In genomic region chr16:20409398-20410152, GRCh38 we compare ENCODE assay signal across 9 cellular contexts. TPM values are rescaled to one million over a fixed set of nuclear protein-coding genes. Genes with fewer than 3 reads are reported as not detected.
A peak's percentile ranks its signal among the peaks of the same experiment; 100 is the strongest.
DNase-seq lines count a peak whose midpoint lies in the region; ATAC-seq and TF ChIP-seq lines count a peak whose summit lies in the region.
"Had no signal": no experiment of that assay in that cellular context is flagged by ENCODE, and none has a peak within 500 bp of the region (broad histone marks: within the 10 kb centered on the region; RNA-seq: fewer than 3 reads in every experiment).

ACSM5 (plus strand) TSS chr16:20409534; CDS start chr16:20411485, 1,951 bp downstream.

- H3K9me3 ChIP-seq in OCI-LY3 (ENCODE audit: insufficient read depth, low read length): no peaks in the 10 kb centered on the region
- H3K9me3 ChIP-seq in right lobe of liver: no peaks in the 10 kb centered on the region
- no peaks in the 10 kb centered on the region for H3K9me3 ChIP-seq in vagina

- no peaks in the 10 kb centered on the region for H3K36me3 ChIP-seq in OCI-LY3 (replicated peaks; ENCODE audit: low read depth, low read length)
- H3K36me3 ChIP-seq in right lobe of liver: no peaks in the 10 kb centered on the region
- H3K36me3 ChIP-seq in vagina: no peaks in the 10 kb centered on the region

- H3K4me3 ChIP-seq in OCI-LY3 (ENCODE audit: low read length): peak within 1 kb of the TSS; percentile 10
- H3K4me3 ChIP-seq in right lobe of liver: peak within 1 kb of the TSS; percentile 29 to 55 (median 52)
- peak within 1 kb of the TSS in 1 of 2 donors; percentile 9 for H3K4me3 ChIP-seq in vagina

- peak within 1 kb of the TSS; percentile 82 for H2AFZ ChIP-seq in OCI-LY3 (ENCODE audit: low read depth, low read length)

- ATAC-seq in activated CD8-positive, alpha-beta memory T cell treated with anti-CD3 and anti-CD28 coated beads, Interleukin-2, amount 10 ng/mL, durations not matched to agents 7 days and 5 days: no peak
- peak; percentile 90 to 97 (median 94) for ATAC-seq in right lobe of liver
- ATAC-seq in activated CD4-positive, CD25-positive, alpha-beta regulatory T cell treated with anti-CD3 and anti-CD28 coated beads, Interleukin-2, amount 50 U/mL, for 24 hours: no peak

- peak within 1 kb of the TSS; percentile 59 for H3K27ac Mint-ChIP-seq in activated CD8-positive, alpha-beta memory T cell treated with anti-CD3 and anti-CD28 coated beads, Interleukin-2, amount 10 ng/mL, durations not matched to agents 7 days and 5 days
- H3K27ac Mint-ChIP-seq: stimulated activated naive CD8-positive, alpha-beta T cell treated with anti-CD3 and anti-CD28 coated beads, Interleukin-15, Interleukin-2, amounts not matched to agents 100 ng/mL and 50 ng/mL, for 24 hours had no signal

- intact Hi-C loops in right lobe of liver (cut with DNase I) (no loop called here), vagina (cut with DNase I) (no loop called here)

- peak within 1 kb of the TSS; percentile 61 for H3K9ac ChIP-seq in OCI-LY3 (ENCODE audit: low read length)

- H3K4me3 Mint-ChIP-seq in activated CD8-positive, alpha-beta memory T cell treated with anti-CD3 and anti-CD28 coated beads, Interleukin-2, amount 10 ng/mL, durations not matched to agents 7 days and 5 days: no peak within 1 kb of the TSS
- H3K4me3 Mint-ChIP-seq: stimulated activated naive CD8-positive, alpha-beta T cell treated with anti-CD3 and anti-CD28 coated beads, Interleukin-15, Interleukin-2, amounts not matched to agents 100 ng/mL and 50 ng/mL, for 24 hours had no signal

- TF ChIP-seq POLR2A in right lobe of liver (IDR thresholded peaks at IDR 0.05) (peak; percentile 77), vagina (IDR thresholded peaks at IDR 0.05) (no peak), erythroblast (IDR thresholded peaks at IDR 0.05; ENCODE audit: low read length) (no peak)

- no peaks in the 10 kb centered on the region for H3K79me2 ChIP-seq in OCI-LY3 (ENCODE audit: low read length)

- H3K27me3 ChIP-seq in OCI-LY3 (ENCODE audit: low read depth, low read length) (peaks cover 4% of the 10 kb centered on the region; the same call in 1 of the 2 replicates), right lobe of liver (no peaks in the 10 kb centered on the region), vagina (no peaks in the 10 kb centered on the region)

- TF ChIP-seq CTCF in OCI-LY3 (IDR thresholded peaks at IDR 0.05; ENCODE audit: low read depth, low read length) (no peak), right lobe of liver (IDR thresholded peaks at IDR 0.05) (no peak), vagina (IDR thresholded peaks at IDR 0.05) (no peak)

- H3K27ac ChIP-seq in OCI-LY3 (ENCODE audit: low read length): peak within 1 kb of the TSS; percentile 96
- peak within 1 kb of the TSS; percentile 75 to 98 (median 83) for H3K27ac ChIP-seq in right lobe of liver
- H3K27ac ChIP-seq in vagina: peak within 1 kb of the TSS; percentile 67

- peaks cover 5% of the 10 kb centered on the region for H3K27me3 Mint-ChIP-seq in activated CD8-positive, alpha-beta memory T cell treated with anti-CD3 and anti-CD28 coated beads, Interleukin-2, amount 10 ng/mL, durations not matched to agents 7 days and 5 days

- H3K4me1 Mint-ChIP-seq in activated CD8-positive, alpha-beta memory T cell treated with anti-CD3 and anti-CD28 coated beads, Interleukin-2, amount 10 ng/mL, durations not matched to agents 7 days and 5 days: peaks cover 6% of the 10 kb centered on the region

- 24% methylated on average over 6 of the region's 6 CpGs for WGBS in right lobe of liver (ENCODE audit: insufficient coverage, low coverage, low lambda C conversion rate, missing lambda C conversion rate)

- no peak for DNase-seq in activated CD8-positive, alpha-beta memory T cell treated with anti-CD3 and anti-CD28 coated beads, Interleukin-2, amount 10 ng/mL, durations not matched to agents 7 days and 5 days
- no peak for DNase-seq in activated CD8-positive, alpha-beta memory T cell treated with anti-CD3 and anti-CD28 coated beads, Interleukin-2, amount 50 U/mL, for 48 hours
- DNase-seq in right lobe of liver (peak; percentile 91 to 98 (median 94)), vagina (ENCODE audit: extremely low spot score in 2 of 2) (no peak), NCI-H510A treated with DMSO at 0.1 percent for 48 hours (lab: John Stamatoyannopoulos, UW) (no peak), erythroblast (lab: John Stamatoyannopoulos, UW) (no peak)

- no peaks in the 10 kb centered on the region for H3K9me3 Mint-ChIP-seq in activated CD8-positive, alpha-beta memory T cell treated with anti-CD3 and anti-CD28 coated beads, Interleukin-2, amount 10 ng/mL, durations not matched to agents 7 days and 5 days (ENCODE audit: low read depth)
- H3K9me3 Mint-ChIP-seq: stimulated activated naive CD8-positive, alpha-beta T cell treated with anti-CD3 and anti-CD28 coated beads, Interleukin-15, Interleukin-2, amounts not matched to agents 100 ng/mL and 50 ng/mL, for 24 hours had no signal

- H3K36me3 Mint-ChIP-seq in activated CD8-positive, alpha-beta memory T cell treated with anti-CD3 and anti-CD28 coated beads, Interleukin-2, amount 10 ng/mL, durations not matched to agents 7 days and 5 days: no peaks in the 10 kb centered on the region

- H3K4me1 ChIP-seq in OCI-LY3 (ENCODE audit: low read length): peaks cover 28% of the 10 kb centered on the region
- peaks cover 0 to 20% (median 4%) of the 10 kb centered on the region in 4 donors for H3K4me1 ChIP-seq in right lobe of liver
- H3K4me1 ChIP-seq in vagina: peaks cover 12% of the 10 kb centered on the region

- CTCF ChIA-PET in activated CD8-positive, alpha-beta memory T cell treated with anti-CD3 and anti-CD28 coated beads, Interleukin-2, amount 10 ng/mL, durations not matched to agents 7 days and 5 days (lab: Charles Lee): no interaction called here

- H3K4me2 ChIP-seq in OCI-LY3 (ENCODE audit: low read length): peak within 1 kb of the TSS; percentile 60

- no peaks in the 10 kb centered on the region for H4K20me1 ChIP-seq in OCI-LY3 (ENCODE audit: insufficient read depth, low read length)

RNA-seq across cellular contexts. Expression of gene ACSM5, which starts in this region (rescaled TPM):
- total RNA-seq in activated CD8-positive, alpha-beta memory T cell treated with anti-CD3 and anti-CD28 coated beads, Interleukin-2, amount 10 ng/mL, durations not matched to agents 7 days and 5 days: not detected
- total RNA-seq in right lobe of liver (100 to 1,000 TPM in 4 of 6 experiments, 10 to 100 TPM in 2; 45.8 to 231 (median 151) TPM), vagina (2.9 TPM)

Comparison
In these comparisons a context has a peak if more than half of its experiments do, and no peak if none do; other contexts are left out.
1. RNA of gene ACSM5 (total RNA-seq): 45.8 to 231 TPM in right lobe of liver; 2.9 TPM in vagina (single experiment) and not detected in activated CD8-positive, alpha-beta memory T cell treated with anti-CD3 and anti-CD28 coated beads, Interleukin-2, amount 10 ng/mL, durations not matched to agents 7 days and 5 days; every median in the first group is over 10 times any median in the second.
2. ATAC-seq: peak in right lobe of liver (4 of 4); none in activated CD8-positive, alpha-beta memory T cell treated with anti-CD3 and anti-CD28 coated beads, Interleukin-2, amount 10 ng/mL, durations not matched to agents 7 days and 5 days (single experiment) and activated CD4-positive, CD25-positive, alpha-beta regulatory T cell treated with anti-CD3 and anti-CD28 coated beads, Interleukin-2, amount 50 U/mL, for 24 hours (0 of 2).
3. DNase-seq: peak in right lobe of liver (3 of 3); none in activated CD8-positive, alpha-beta memory T cell treated with anti-CD3 and anti-CD28 coated beads, Interleukin-2, amount 10 ng/mL, durations not matched to agents 7 days and 5 days (single experiment), activated CD8-positive, alpha-beta memory T cell treated with anti-CD3 and anti-CD28 coated beads, Interleukin-2, amount 50 U/mL, for 48 hours (single experiment), vagina (0 of 2), NCI-H510A treated with DMSO at 0.1 percent for 48 hours (single experiment) and erythroblast (0 of 2).
4. Peak in every context shown above with its lines, with median percentiles within 50 percentile points of each other: H3K27ac ChIP-seq.